ENCODE assay signal across 15 cellular contexts in the genomic region with DNA sequence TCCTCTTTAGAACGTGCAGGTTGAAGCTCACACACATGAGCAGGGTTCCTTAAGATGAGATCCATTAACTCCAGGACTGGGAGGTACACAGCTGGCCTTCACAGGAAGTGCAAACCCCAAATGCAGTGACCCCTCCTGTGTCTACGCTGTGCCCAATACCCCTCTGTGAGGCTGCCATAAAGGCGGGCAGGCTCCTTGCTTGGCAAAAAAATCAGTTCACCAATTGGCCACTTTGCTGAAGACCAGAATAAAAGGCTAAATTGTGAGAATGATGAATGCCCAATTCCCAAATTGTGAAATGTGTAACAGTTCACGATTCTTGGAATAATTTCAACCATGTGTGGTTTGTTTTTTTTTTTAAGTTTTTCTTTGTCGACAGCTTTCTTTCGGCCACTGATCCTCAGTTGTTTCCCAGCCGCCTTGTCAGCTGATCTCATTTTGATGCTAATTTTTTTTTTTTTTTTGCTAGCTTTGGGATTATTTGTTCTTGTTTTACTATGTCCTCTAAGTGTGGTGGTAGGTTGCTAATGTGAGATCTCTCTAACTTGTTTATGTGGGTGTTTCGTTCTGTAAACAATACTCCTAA.
A peak's percentile ranks its signal among the peaks of the same experiment; 100 is the strongest.
DNase-seq lines count a peak whose midpoint lies in the region; ATAC-seq and TF ChIP-seq lines count a peak whose summit lies in the region.
"Had no signal": no experiment of that assay in that cellular context is flagged by ENCODE, and none has a peak within 500 bp of the region (broad histone marks: within the 10 kb centered on the region; RNA-seq: fewer than 3 reads in every experiment).

No MANE protein-coding gene starts in this region.

- peaks cover 40% of the 10 kb centered on the region for H3K4me1 Mint-ChIP-seq in GM23338

- no peak overlapping the region for H2AFZ ChIP-seq in GM23338
- H2AFZ ChIP-seq: PC-9 had no signal

- no peaks in the 10 kb centered on the region for H3K79me2 ChIP-seq in GM23338 (replicated peaks; ENCODE audit: insufficient read depth)

- TF ChIP-seq CTCF in GM23338 (conservative IDR thresholded peaks at IDR 0.05; ENCODE audit: low read depth in 2 of 2) = no peak

- H3K27ac Mint-ChIP-seq in GM23338 = no peak overlapping the region
- H3K27ac Mint-ChIP-seq: IgD-negative memory B cell had no signal

- H3K9ac ChIP-seq in adipocyte (ENCODE audit: low read length) = no peak overlapping the region
- H3K9ac ChIP-seq: BLaER1 treated with 17β-estradiol and CSF1 and Interleukin-3, amounts not matched to agents 10 nM and 100 nM had no signal

- H3K27ac ChIP-seq in GM23338 (ENCODE audit: low read depth) = no peak overlapping the region
- H3K27ac ChIP-seq: BLaER1 treated with 17β-estradiol and CSF1 and Interleukin-3, amounts not matched to agents 10 nM and 100 nM; PC-9; SK-N-MC had no signal

- ATAC-seq in GM23338 (no peak), GM18511 (IDR thresholded peaks at IDR 0.05; ENCODE audit: unreplicated experiment) (no peak)

- H3K36me3 Mint-ChIP-seq in GM23338 (ENCODE audit: low read depth) = peaks cover 17% of the 10 kb centered on the region

- no peak overlapping the region for H3K4me3 Mint-ChIP-seq in GM23338
- H3K4me3 Mint-ChIP-seq: IgD-negative memory B cell had no signal

- peaks cover 24% of the 10 kb centered on the region for H3K9me3 Mint-ChIP-seq in GM23338

- peaks cover 38% of the 10 kb centered on the region for H3K4me1 ChIP-seq in GM23338 (ENCODE audit: insufficient read depth)
- H3K4me1 ChIP-seq in adipocyte (ENCODE audit: control insufficient read depth, insufficient read depth, low read length) = peaks cover 27% of the 10 kb centered on the region

- no peaks in the 10 kb centered on the region for H3K36me3 ChIP-seq in GM23338 (ENCODE audit: insufficient read depth)
- no peaks in the 10 kb centered on the region for H3K36me3 ChIP-seq in adipocyte (ENCODE audit: control insufficient read depth, insufficient read depth, low read length, severe bottlenecking)
- H3K36me3 ChIP-seq: BLaER1 treated with 17β-estradiol and CSF1 and Interleukin-3, amounts not matched to agents 10 nM and 100 nM had no signal

- H3K4me2 ChIP-seq in GM23338 = peak overlapping the region; percentile 48; the same call in 1 of the 2 replicates
- H3K4me2 ChIP-seq: BLaER1 treated with 17β-estradiol and CSF1 and Interleukin-3, amounts not matched to agents 10 nM and 100 nM; PC-9 had no signal

- DNase-seq in GM23338 (ENCODE audit: low spot score) = no peak
- peak; percentile 39 for DNase-seq in adipocyte (ENCODE audit: low read depth)
- peak; percentile 26 for DNase-seq in globus pallidus (ENCODE audit: low spot score)
- DNase-seq in skeletal muscle cell (ENCODE audit: low read depth) = peak; percentile 11
- no peak for DNase-seq in AML-193 (lab: John Stamatoyannopoulos, UW)
- no peak for DNase-seq in MV-4-11 (lab: John Stamatoyannopoulos, UW)
- DNase-seq: DMS 273 treated with DMSO at 0.1 percent for 48 hours, EL, NCI-H1694, NCI-H345, PC-9 had no signal

- no peak overlapping the region for H3K4me3 ChIP-seq in GM23338
- no peak overlapping the region for H3K4me3 ChIP-seq in adipocyte (ENCODE audit: low read length)
- H3K4me3 ChIP-seq in skeletal muscle cell (ENCODE audit: low read depth, low read length) = no peak overlapping the region
- H3K4me3 ChIP-seq: BLaER1 treated with 17β-estradiol and CSF1 and Interleukin-3, amounts not matched to agents 10 nM and 100 nM; PC-9; SK-N-MC had no signal

- H3K27me3 Mint-ChIP-seq in GM23338 (ENCODE audit: insufficient read depth, low read depth, poor library complexity) = peaks cover 4% of the 10 kb centered on the region
- H3K27me3 Mint-ChIP-seq: IgD-negative memory B cell had no signal

- H3F3A ChIP-seq in GM23338 (replicated peaks; ENCODE audit: low read depth) = peaks cover 2% of the 10 kb centered on the region; the same call in 1 of the 2 replicates

- peaks cover 6% of the 10 kb centered on the region for H3K9me3 ChIP-seq in adipocyte (ENCODE audit: control insufficient read depth, low read length)

- H4K20me1 ChIP-seq in GM23338 (replicated peaks; ENCODE audit: insufficient read depth) = no peaks in the 10 kb centered on the region
- H4K20me1 ChIP-seq: BLaER1 treated with 17β-estradiol and CSF1 and Interleukin-3, amounts not matched to agents 10 nM and 100 nM had no signal

- no peaks in the 10 kb centered on the region for H3K27me3 ChIP-seq in GM23338 (ENCODE audit: insufficient read depth)
- H3K27me3 ChIP-seq in adipocyte (replicated peaks; ENCODE audit: control insufficient read depth, insufficient read depth, low read length) = no peaks in the 10 kb centered on the region
- H3K27me3 ChIP-seq: BLaER1 treated with 17β-estradiol and CSF1 and Interleukin-3, amounts not matched to agents 10 nM and 100 nM had no signal

- H3K9me2 ChIP-seq in GM23338 (ENCODE audit: insufficient read depth) = no peaks in the 10 kb centered on the region

TF ChIP-seq in GM23338, 12 proteins besides CTCF, POLR2A, EP300 and RAD21 (continues in another document):
- TF ChIP-seq, protein P1, sequence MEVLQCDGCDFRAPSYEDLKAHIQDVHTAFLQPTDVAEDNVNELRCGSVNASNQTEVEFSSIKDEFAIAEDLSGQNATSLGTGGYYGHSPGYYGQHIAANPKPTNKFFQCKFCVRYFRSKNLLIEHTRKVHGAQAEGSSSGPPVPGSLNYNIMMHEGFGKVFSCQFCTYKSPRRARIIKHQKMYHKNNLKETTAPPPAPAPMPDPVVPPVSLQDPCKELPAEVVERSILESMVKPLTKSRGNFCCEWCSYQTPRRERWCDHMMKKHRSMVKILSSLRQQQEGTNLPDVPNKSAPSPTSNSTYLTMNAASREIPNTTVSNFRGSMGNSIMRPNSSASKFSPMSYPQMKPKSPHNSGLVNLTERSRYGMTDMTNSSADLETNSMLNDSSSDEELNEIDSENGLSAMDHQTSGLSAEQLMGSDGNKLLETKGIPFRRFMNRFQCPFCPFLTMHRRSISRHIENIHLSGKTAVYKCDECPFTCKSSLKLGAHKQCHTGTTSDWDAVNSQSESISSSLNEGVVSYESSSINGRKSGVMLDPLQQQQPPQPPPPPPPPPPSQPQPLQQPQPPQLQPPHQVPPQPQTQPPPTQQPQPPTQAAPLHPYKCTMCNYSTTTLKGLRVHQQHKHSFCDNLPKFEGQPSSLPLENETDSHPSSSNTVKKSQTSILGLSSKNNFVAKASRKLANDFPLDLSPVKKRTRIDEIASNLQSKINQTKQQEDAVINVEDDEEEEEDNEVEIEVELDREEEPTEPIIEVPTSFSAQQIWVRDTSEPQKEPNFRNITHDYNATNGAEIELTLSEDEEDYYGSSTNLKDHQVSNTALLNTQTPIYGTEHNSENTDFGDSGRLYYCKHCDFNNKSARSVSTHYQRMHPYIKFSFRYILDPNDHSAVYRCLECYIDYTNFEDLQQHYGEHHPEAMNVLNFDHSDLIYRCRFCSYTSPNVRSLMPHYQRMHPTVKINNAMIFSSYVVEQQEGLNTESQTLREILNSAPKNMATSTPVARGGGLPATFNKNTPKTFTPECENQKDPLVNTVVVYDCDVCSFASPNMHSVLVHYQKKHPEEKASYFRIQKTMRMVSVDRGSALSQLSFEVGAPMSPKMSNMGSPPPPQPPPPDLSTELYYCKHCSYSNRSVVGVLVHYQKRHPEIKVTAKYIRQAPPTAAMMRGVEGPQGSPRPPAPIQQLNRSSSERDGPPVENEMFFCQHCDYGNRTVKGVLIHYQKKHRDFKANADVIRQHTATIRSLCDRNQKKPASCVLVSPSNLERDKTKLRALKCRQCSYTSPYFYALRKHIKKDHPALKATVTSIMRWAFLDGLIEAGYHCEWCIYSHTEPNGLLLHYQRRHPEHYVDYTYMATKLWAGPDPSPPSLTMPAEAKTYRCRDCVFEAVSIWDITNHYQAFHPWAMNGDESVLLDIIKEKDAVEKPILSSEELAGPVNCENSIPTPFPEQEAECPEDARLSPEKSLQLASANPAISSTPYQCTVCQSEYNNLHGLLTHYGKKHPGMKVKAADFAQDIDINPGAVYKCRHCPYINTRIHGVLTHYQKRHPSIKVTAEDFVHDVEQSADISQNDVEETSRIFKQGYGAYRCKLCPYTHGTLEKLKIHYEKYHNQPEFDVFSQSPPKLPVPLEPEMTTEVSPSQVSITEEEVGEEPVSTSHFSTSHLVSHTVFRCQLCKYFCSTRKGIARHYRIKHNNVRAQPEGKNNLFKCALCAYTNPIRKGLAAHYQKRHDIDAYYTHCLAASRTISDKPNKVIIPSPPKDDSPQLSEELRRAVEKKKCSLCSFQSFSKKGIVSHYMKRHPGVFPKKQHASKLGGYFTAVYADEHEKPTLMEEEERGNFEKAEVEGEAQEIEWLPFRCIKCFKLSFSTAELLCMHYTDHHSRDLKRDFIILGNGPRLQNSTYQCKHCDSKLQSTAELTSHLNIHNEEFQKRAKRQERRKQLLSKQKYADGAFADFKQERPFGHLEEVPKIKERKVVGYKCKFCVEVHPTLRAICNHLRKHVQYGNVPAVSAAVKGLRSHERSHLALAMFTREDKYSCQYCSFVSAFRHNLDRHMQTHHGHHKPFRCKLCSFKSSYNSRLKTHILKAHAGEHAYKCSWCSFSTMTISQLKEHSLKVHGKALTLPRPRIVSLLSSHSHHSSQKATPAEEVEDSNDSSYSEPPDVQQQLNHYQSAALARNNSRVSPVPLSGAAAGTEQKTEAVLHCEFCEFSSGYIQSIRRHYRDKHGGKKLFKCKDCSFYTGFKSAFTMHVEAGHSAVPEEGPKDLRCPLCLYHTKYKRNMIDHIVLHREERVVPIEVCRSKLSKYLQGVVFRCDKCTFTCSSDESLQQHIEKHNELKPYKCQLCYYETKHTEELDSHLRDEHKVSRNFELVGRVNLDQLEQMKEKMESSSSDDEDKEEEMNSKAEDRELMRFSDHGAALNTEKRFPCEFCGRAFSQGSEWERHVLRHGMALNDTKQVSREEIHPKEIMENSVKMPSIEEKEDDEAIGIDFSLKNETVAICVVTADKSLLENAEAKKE (CRISPR knock-in tag; IDR thresholded peaks at IDR 0.05) = no peak
- no peak for TF ChIP-seq STAT1 (IDR thresholded peaks at IDR 0.05; ENCODE audit: unreplicated experiment)
- no peak for TF ChIP-seq POLR2AphosphoS5 (IDR thresholded peaks at IDR 0.05; ENCODE audit: low read depth)
- no peak for TF ChIP-seq JUNB (IDR thresholded peaks at IDR 0.05; ENCODE audit: unreplicated experiment)
- TF ChIP-seq NANOG (IDR thresholded peaks at IDR 0.05; ENCODE audit: borderline replicate concordance) = no peak
- no peak for TF ChIP-seq EZH2phosphoT487 (IDR thresholded peaks at IDR 0.05; ENCODE audit: unreplicated experiment)
- TF ChIP-seq ZNF114 (CRISPR knock-in tag; IDR thresholded peaks at IDR 0.05) = no peak
- TF ChIP-seq, protein P2, sequence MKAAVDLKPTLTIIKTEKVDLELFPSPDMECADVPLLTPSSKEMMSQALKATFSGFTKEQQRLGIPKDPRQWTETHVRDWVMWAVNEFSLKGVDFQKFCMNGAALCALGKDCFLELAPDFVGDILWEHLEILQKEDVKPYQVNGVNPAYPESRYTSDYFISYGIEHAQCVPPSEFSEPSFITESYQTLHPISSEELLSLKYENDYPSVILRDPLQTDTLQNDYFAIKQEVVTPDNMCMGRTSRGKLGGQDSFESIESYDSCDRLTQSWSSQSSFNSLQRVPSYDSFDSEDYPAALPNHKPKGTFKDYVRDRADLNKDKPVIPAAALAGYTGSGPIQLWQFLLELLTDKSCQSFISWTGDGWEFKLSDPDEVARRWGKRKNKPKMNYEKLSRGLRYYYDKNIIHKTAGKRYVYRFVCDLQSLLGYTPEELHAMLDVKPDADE (IDR thresholded peaks at IDR 0.05) = no peak
- no peak for TF ChIP-seq CREB1 (CRISPR knock-in tag; IDR thresholded peaks at IDR 0.05; ENCODE audit: low read depth)

Comparison
In these comparisons a context has a peak if more than half of its experiments do, and no peak if none do; other contexts are left out.
1. DNase-seq: peak in adipocyte (single experiment), globus pallidus (single experiment) and skeletal muscle cell (single experiment); none in GM23338 (single experiment), AML-193 (0 of 2) and MV-4-11 (single experiment).